ENCODE assay signal across 1 cellular context in the genomic region with DNA sequence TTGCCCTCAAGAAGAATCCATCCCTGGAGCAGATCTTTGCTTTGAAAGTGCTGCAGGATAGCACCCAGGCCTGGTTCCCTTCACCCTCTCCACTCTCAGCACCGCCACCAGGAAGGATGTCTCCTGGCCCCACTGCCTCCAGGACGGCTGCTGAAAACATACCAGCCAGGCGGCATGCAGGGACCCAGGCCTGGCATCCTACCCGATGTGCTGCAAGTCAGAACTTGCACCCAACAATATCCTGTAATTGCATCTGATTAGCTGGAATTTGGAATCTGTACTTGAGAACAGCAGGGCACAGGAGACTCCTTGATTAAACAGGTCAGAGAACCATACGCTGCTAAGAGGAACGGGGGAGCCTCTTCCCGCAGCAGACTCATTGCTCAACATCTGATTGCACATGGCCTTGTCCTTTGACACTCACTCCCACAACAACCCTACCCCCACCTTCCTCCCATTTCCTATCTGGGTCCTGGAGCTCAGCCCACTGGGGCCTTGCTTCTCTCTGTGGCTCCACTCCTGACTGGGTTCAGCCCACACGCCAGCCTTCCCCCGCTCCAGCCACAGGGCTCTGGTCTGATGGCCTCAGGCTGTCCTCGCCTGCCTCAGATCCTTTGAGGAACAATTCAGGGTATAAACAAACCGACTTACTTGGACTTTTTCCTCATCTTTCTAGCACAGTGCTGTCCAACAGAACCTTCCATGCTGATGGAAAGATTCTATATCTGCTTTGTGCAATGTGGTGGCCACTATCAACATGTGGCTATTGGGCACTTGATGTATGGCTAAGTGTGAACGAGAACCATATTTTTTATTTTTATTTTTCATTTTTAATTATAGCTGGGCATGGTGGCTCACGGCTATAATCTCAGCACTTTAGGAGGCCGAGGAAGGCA.
TF ChIP-seq lines count a peak whose summit lies in the region.

No MANE protein-coding gene starts in this region.

TF ChIP-seq in K562, 482 proteins besides CTCF, POLR2A, EP300 and RAD21 (continued from another document and continues in another):
- TF ChIP-seq ETV5 (CRISPR knock-in tag; IDR thresholded peaks at IDR 0.05; ENCODE audit: low read depth) = peak; percentile 92
- no peak for TF ChIP-seq ZNF3 (CRISPR knock-in tag; IDR thresholded peaks at IDR 0.05)
- no peak for TF ChIP-seq CHD1 (IDR thresholded peaks at IDR 0.05; ENCODE audit: low read length)
- peak; percentile 29; the same call in 1 of the 2 replicates for TF ChIP-seq FOSL1 (tag; conservative IDR thresholded peaks at IDR 0.05)
- TF ChIP-seq, protein P1, sequence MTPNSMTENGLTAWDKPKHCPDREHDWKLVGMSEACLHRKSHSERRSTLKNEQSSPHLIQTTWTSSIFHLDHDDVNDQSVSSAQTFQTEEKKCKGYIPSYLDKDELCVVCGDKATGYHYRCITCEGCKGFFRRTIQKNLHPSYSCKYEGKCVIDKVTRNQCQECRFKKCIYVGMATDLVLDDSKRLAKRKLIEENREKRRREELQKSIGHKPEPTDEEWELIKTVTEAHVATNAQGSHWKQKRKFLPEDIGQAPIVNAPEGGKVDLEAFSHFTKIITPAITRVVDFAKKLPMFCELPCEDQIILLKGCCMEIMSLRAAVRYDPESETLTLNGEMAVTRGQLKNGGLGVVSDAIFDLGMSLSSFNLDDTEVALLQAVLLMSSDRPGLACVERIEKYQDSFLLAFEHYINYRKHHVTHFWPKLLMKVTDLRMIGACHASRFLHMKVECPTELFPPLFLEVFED (CRISPR knock-in tag; conservative IDR thresholded peaks at IDR 0.05) = peak; percentile 58; the same call in 1 of the 2 replicates
- peak; percentile 65; the same call in 1 of the 2 replicates for TF ChIP-seq LARP7 (IDR thresholded peaks at IDR 0.05)
- no peak for TF ChIP-seq ZC3H4 (CRISPR knock-in tag; IDR thresholded peaks at IDR 0.05; ENCODE audit: borderline replicate concordance)
- TF ChIP-seq SNIP1 (IDR thresholded peaks at IDR 0.05; ENCODE audit: low read depth) = no peak
- TF ChIP-seq, protein P2, sequence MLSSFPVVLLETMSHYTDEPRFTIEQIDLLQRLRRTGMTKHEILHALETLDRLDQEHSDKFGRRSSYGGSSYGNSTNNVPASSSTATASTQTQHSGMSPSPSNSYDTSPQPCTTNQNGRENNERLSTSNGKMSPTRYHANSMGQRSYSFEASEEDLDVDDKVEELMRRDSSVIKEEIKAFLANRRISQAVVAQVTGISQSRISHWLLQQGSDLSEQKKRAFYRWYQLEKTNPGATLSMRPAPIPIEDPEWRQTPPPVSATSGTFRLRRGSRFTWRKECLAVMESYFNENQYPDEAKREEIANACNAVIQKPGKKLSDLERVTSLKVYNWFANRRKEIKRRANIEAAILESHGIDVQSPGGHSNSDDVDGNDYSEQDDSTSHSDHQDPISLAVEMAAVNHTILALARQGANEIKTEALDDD (IDR thresholded peaks at IDR 0.05) = peak; percentile 15; the same call in 1 of the 2 replicates
- peak; percentile 75 for TF ChIP-seq CBFA2T2 (conservative IDR thresholded peaks at IDR 0.05)
- TF ChIP-seq ZNF79 (CRISPR knock-in tag; IDR thresholded peaks at IDR 0.05; ENCODE audit: low read depth) = peak; percentile 82
- TF ChIP-seq CBFB (CRISPR knock-in tag; IDR thresholded peaks at IDR 0.05) = peak; percentile 88
- TF ChIP-seq, protein P3, sequence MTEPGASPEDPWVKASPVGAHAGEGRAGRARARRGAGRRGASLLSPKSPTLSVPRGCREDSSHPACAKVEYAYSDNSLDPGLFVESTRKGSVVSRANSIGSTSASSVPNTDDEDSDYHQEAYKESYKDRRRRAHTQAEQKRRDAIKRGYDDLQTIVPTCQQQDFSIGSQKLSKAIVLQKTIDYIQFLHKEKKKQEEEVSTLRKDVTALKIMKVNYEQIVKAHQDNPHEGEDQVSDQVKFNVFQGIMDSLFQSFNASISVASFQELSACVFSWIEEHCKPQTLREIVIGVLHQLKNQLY (CRISPR knock-in tag; conservative IDR thresholded peaks at IDR 0.05) = 0 out of 4 replicates have a peak, but pooled peaks of 1 of the 2 experiments have one; percentile 22
- peak; percentile 72; the same call in 1 of the 2 replicates for TF ChIP-seq KLF6 (CRISPR knock-in tag; IDR thresholded peaks at IDR 0.05; ENCODE audit: borderline replicate concordance)
- TF ChIP-seq, protein P4, sequence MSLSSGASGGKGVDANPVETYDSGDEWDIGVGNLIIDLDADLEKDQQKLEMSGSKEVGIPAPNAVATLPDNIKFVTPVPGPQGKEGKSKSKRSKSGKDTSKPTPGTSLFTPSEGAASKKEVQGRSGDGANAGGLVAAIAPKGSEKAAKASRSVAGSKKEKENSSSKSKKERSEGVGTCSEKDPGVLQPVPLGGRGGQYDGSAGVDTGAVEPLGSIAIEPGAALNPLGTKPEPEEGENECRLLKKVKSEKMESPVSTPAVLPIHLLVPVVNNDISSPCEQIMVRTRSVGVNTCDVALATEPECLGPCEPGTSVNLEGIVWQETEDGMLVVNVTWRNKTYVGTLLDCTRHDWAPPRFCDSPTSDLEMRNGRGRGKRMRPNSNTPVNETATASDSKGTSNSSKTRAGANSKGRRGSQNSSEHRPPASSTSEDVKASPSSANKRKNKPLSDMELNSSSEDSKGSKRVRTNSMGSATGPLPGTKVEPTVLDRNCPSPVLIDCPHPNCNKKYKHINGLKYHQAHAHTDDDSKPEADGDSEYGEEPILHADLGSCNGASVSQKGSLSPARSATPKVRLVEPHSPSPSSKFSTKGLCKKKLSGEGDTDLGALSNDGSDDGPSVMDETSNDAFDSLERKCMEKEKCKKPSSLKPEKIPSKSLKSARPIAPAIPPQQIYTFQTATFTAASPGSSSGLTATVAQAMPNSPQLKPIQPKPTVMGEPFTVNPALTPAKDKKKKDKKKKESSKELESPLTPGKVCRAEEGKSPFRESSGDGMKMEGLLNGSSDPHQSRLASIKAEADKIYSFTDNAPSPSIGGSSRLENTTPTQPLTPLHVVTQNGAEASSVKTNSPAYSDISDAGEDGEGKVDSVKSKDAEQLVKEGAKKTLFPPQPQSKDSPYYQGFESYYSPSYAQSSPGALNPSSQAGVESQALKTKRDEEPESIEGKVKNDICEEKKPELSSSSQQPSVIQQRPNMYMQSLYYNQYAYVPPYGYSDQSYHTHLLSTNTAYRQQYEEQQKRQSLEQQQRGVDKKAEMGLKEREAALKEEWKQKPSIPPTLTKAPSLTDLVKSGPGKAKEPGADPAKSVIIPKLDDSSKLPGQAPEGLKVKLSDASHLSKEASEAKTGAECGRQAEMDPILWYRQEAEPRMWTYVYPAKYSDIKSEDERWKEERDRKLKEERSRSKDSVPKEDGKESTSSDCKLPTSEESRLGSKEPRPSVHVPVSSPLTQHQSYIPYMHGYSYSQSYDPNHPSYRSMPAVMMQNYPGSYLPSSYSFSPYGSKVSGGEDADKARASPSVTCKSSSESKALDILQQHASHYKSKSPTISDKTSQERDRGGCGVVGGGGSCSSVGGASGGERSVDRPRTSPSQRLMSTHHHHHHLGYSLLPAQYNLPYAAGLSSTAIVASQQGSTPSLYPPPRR (CRISPR knock-in tag; IDR thresholded peaks at IDR 0.05; ENCODE audit: borderline replicate concordance) = peak; percentile 53; the same call in 1 of the 2 replicates
- peak; percentile 59 to 96; a peak in 3 of 4 replicates for TF ChIP-seq TBL1XR1 (IDR thresholded peaks at IDR 0.05; ENCODE audit: low read length in 2 of 2)
- 0 out of 2 replicates have a peak, but pooled peaks have one; percentile 10 for TF ChIP-seq ZNF507 (tag; conservative IDR thresholded peaks at IDR 0.05)
- TF ChIP-seq E2F3 (CRISPR knock-in tag; IDR thresholded peaks at IDR 0.05) = peak; percentile 40; the same call in 1 of the 2 replicates
- peak; percentile 91 for TF ChIP-seq ZNF589 (CRISPR knock-in tag; IDR thresholded peaks at IDR 0.05; ENCODE audit: low read depth)
- peak; percentile 89 for TF ChIP-seq CBFA2T3 (IDR thresholded peaks at IDR 0.05)
- TF ChIP-seq NR4A1 (CRISPR knock-in tag; IDR thresholded peaks at IDR 0.05) = peak; percentile 89
- TF ChIP-seq NR4A1 (tag; IDR thresholded peaks at IDR 0.05) = peak; percentile 92
- TF ChIP-seq HDGF (IDR thresholded peaks at IDR 0.05) = peak; percentile 29; the same call in 1 of the 2 replicates
- TF ChIP-seq ZNF134 (CRISPR knock-in tag; conservative IDR thresholded peaks at IDR 0.05) = peak; percentile 52; the same call in 1 of the 2 replicates
- TF ChIP-seq, protein P5, sequence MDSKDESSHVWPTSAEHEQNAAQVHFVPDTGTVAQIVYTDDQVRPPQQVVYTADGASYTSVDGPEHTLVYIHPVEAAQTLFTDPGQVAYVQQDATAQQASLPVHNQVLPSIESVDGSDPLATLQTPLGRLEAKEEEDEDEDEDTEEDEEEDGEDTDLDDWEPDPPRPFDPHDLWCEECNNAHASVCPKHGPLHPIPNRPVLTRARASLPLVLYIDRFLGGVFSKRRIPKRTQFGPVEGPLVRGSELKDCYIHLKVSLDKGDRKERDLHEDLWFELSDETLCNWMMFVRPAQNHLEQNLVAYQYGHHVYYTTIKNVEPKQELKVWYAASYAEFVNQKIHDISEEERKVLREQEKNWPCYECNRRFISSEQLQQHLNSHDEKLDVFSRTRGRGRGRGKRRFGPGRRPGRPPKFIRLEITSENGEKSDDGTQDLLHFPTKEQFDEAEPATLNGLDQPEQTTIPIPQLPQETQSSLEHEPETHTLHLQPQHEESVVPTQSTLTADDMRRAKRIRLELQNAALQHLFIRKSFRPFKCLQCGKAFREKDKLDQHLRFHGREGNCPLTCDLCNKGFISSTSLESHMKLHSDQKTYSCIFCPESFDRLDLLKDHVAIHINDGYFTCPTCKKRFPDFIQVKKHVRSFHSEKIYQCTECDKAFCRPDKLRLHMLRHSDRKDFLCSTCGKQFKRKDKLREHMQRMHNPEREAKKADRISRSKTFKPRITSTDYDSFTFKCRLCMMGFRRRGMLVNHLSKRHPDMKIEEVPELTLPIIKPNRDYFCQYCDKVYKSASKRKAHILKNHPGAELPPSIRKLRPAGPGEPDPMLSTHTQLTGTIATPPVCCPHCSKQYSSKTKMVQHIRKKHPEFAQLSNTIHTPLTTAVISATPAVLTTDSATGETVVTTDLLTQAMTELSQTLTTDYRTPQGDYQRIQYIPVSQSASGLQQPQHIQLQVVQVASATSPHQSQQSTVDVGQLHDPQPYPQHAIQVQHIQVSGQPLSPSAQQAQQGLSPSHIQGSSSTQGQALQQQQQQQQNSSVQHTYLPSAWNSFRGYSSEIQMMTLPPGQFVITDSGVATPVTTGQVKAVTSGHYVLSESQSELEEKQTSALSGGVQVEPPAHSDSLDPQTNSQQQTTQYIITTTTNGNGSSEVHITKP (IDR thresholded peaks at IDR 0.05; ENCODE audit: partially characterized antibody) = peak; percentile 65
- TF ChIP-seq, protein P6, sequence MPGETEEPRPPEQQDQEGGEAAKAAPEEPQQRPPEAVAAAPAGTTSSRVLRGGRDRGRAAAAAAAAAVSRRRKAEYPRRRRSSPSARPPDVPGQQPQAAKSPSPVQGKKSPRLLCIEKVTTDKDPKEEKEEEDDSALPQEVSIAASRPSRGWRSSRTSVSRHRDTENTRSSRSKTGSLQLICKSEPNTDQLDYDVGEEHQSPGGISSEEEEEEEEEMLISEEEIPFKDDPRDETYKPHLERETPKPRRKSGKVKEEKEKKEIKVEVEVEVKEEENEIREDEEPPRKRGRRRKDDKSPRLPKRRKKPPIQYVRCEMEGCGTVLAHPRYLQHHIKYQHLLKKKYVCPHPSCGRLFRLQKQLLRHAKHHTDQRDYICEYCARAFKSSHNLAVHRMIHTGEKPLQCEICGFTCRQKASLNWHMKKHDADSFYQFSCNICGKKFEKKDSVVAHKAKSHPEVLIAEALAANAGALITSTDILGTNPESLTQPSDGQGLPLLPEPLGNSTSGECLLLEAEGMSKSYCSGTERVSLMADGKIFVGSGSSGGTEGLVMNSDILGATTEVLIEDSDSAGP (CRISPR knock-in tag; IDR thresholded peaks at IDR 0.05) = 0 out of 2 replicates have a peak, but pooled peaks have one; percentile 65
- TF ChIP-seq RNF2 (IDR thresholded peaks at IDR 0.05) = peak; percentile 98
- TF ChIP-seq FOXA3 (CRISPR knock-in tag; conservative IDR thresholded peaks at IDR 0.05 in 1 of 2, IDR thresholded peaks at IDR 0.05 in 1 of 2) = 0 out of 4 replicates have a peak, but pooled peaks of 1 of the 2 experiments have one; percentile 37
- TF ChIP-seq ZNF431 (CRISPR knock-in tag; IDR thresholded peaks at IDR 0.05) = peak; percentile 37; the same call in 1 of the 2 replicates
- TF ChIP-seq CXXC5 (CRISPR knock-in tag; IDR thresholded peaks at IDR 0.05) = peak; percentile 93
- TF ChIP-seq, protein P7, sequence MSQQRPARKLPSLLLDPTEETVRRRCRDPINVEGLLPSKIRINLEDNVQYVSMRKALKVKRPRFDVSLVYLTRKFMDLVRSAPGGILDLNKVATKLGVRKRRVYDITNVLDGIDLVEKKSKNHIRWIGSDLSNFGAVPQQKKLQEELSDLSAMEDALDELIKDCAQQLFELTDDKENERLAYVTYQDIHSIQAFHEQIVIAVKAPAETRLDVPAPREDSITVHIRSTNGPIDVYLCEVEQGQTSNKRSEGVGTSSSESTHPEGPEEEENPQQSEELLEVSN (IDR thresholded peaks at IDR 0.05; ENCODE audit: borderline replicate concordance in 1 of 2, extremely low read depth in 1 of 2, insufficient read depth in 1 of 2, insufficient read length in 1 of 2, low read depth in 1 of 2, low read length in 1 of 2, poor library complexity in 1 of 2, severe bottlenecking in 1 of 2) = peak; percentile 95 to 96
- TF ChIP-seq TCF3 (CRISPR knock-in tag; IDR thresholded peaks at IDR 0.05) = peak; percentile 84
- TF ChIP-seq ADNP (tag; IDR thresholded peaks at IDR 0.05) = peak; percentile 55
